Comparison of ENCODE assay signal across 35 cellular contexts in genomic region chr12:118715647-118716046, GRCh38.
A peak's percentile ranks its signal among the peaks of the same experiment; 100 is the strongest.
DNase-seq lines count a peak whose midpoint lies in the region; ATAC-seq, FAIRE-seq and TF ChIP-seq lines count a peak whose summit lies in the region.
"Had no signal": no experiment of that assay in that cellular context is flagged by ENCODE, and none has a peak within 500 bp of the region (broad histone marks: within the 10 kb centered on the region; RNA-seq: fewer than 3 reads in every experiment).

No MANE protein-coding gene starts in this region.

- peaks cover 4% of the 10 kb centered on the region; the same call in 1 of the 2 replicates for H3K9me3 Mint-ChIP-seq in WTC11
- H3K9me3 Mint-ChIP-seq: CD4-positive, alpha-beta T cell had no signal

- H3K9ac ChIP-seq in Karpas-422 (ENCODE audit: low read length) (no peak overlapping the region), K562 (ENCODE audit: insufficient read depth in 1 of 2, low read depth in 2 of 2, low read length in 2 of 2) (no peak overlapping the region)
- H3K9ac ChIP-seq: BLaER1; BLaER1 treated with 17β-estradiol and CSF1 and Interleukin-3, amounts not matched to agents 10 nM and 100 nM had no signal

- intact Hi-C loops in K562 (cut with micrococcal nuclease), result no loop called here

- H3K4me1 ChIP-seq in HEK293 (ENCODE audit: control insufficient read depth, insufficient read depth, low read length), result no peaks in the 10 kb centered on the region
- no peaks in the 10 kb centered on the region for H3K4me1 ChIP-seq in Karpas-422 (ENCODE audit: low read length)
- H3K4me1 ChIP-seq in K562 (replicated peaks in 1 of 2; ENCODE audit: control insufficient read depth in 2 of 2, insufficient read depth in 2 of 2, low read length in 2 of 2), result no peaks in the 10 kb centered on the region
- H3K4me1 ChIP-seq: A549, BE2C had no signal

- no peaks in the 10 kb centered on the region for H3K36me3 Mint-ChIP-seq in WTC11
- H3K36me3 Mint-ChIP-seq: CD14-positive monocyte; CD4-positive, alpha-beta memory T cell; CD4-positive, CD25-positive, alpha-beta regulatory T cell; CD8-positive, alpha-beta memory T cell; CD8-positive, alpha-beta T cell had no signal

- WGBS in K562 (ENCODE audit: insufficient coverage, low coverage, missing lambda C conversion rate), result 3% methylated on average over 2 of the region's 2 CpGs

- H3K4me3 Mint-ChIP-seq in WTC11, result no peak overlapping the region
- H3K4me3 Mint-ChIP-seq: B cell; CD14-positive monocyte; CD4-positive, alpha-beta memory T cell; CD4-positive, alpha-beta T cell; CD4-positive, CD25-positive, alpha-beta regulatory T cell; CD8-positive, alpha-beta memory T cell; CD8-positive, alpha-beta T cell had no signal

- no peak for TF ChIP-seq CTCF in HEK293 (tag by site-specific recombination; IDR thresholded peaks at IDR 0.05)
- no peak for TF ChIP-seq CTCF in K562 (IDR thresholded peaks at IDR 0.05 in 2 of 3, conservative IDR thresholded peaks at IDR 0.05 in 1 of 3; ENCODE audit: insufficient read depth in 2 of 3, low read depth in 1 of 3, low read length in 3 of 3)
- TF ChIP-seq CTCF in WTC11 (IDR thresholded peaks at IDR 0.05), result no peak

- H3K27ac Mint-ChIP-seq in WTC11, result no peak overlapping the region
- H3K27ac Mint-ChIP-seq: B cell; CD14-positive monocyte; CD4-positive, alpha-beta memory T cell; CD4-positive, alpha-beta T cell; CD4-positive, CD25-positive, alpha-beta regulatory T cell; CD8-positive, alpha-beta memory T cell; CD8-positive, alpha-beta T cell had no signal

- in situ Hi-C loops in K562 (cut with MboI), result no loop called here

- H2AFZ ChIP-seq in Karpas-422 (ENCODE audit: low read length) (no peak overlapping the region), K562 (ENCODE audit: low read depth, low read length) (no peak overlapping the region)

- peaks cover 6% of the 10 kb centered on the region for H3K4me1 Mint-ChIP-seq in WTC11
- H3K4me1 Mint-ChIP-seq: B cell; CD14-positive monocyte; CD4-positive, alpha-beta memory T cell; CD4-positive, CD25-positive, alpha-beta regulatory T cell; CD8-positive, alpha-beta memory T cell had no signal

- POLR2A ChIA-PET in HEK293 (lab: Yijun Ruan, JAX), result no interaction called here
- POLR2A ChIA-PET in K562 (lab: Yijun Ruan, JAX), result no interaction called here
- POLR2A ChIA-PET in WTC11 (lab: Charles Lee), result no interaction called here

- peaks cover 3% of the 10 kb centered on the region; the same call in 1 of the 2 replicates for H3K27me3 Mint-ChIP-seq in WTC11 (ENCODE audit: low read depth)
- H3K27me3 Mint-ChIP-seq: B cell; CD4-positive, alpha-beta T cell; CD4-positive, CD25-positive, alpha-beta regulatory T cell had no signal

- TF ChIP-seq POLR2A in K562 (conservative IDR thresholded peaks at IDR 0.05), result no peak

- no peaks in the 10 kb centered on the region for H3K79me2 ChIP-seq in Karpas-422 (ENCODE audit: low read length)
- no peaks in the 10 kb centered on the region for H3K79me2 ChIP-seq in K562 (ENCODE audit: control insufficient read depth, insufficient read depth, low read length)

- CTCF ChIA-PET in HEK293 (lab: Yijun Ruan, JAX) (interaction anchor here (1.1 to 3.2 kb wide), 2 partner anchors 10 to 12 kb away, joined by 3 to 11 read pairs; no protein-coding TSS in a partner anchor), K562 (lab: Yijun Ruan, JAX; ENCODE audit: low intra/inter-chr PET ratio) (no interaction called here), WTC11 (lab: Charles Lee) (interaction anchor here (0.6 to 2.4 kb wide), 3 partner anchors 11 to 113 kb away, joined by 4 to 7 read pairs (median 5); no protein-coding TSS in a partner anchor)

- DNase-seq in Karpas-422, result peak; percentile 44
- no peak for DNase-seq in K562 (ENCODE audit: extremely low read depth in 1 of 4, low spot score in 3 of 4)
- no peak for DNase-seq in mucosa of gallbladder (ENCODE audit: low spot score)
- DNase-seq in WTC11 (ENCODE audit: low spot score), result no peak
- DNase-seq: 8988T; ACHN; AML-193; BE2C; C1 segment of cervical spinal cord; Caco-2; Calu3; CD4-positive, alpha-beta memory T cell; CD4-positive, alpha-beta T cell; CD4-positive, CD25-positive, alpha-beta regulatory T cell; CD8-positive, alpha-beta memory T cell; CD8-positive, alpha-beta T cell; COR-L47; DMS 273 treated with DMSO at 0.1 percent for 48 hours; DMS153; DMS53; DMS79; DMS79 treated with DMSO at 0.1 percent for 48 hours; DND-41; EL had no signal

- H3K9me3 ChIP-seq in HEK293 (ENCODE audit: control insufficient read depth, insufficient read depth, low read depth, low read length), result no peaks in the 10 kb centered on the region
- H3K9me3 ChIP-seq in Karpas-422 (ENCODE audit: low read length), result no peaks in the 10 kb centered on the region
- no peaks in the 10 kb centered on the region for H3K9me3 ChIP-seq in K562 (replicated peaks; ENCODE audit: control insufficient read depth, insufficient read depth, low read depth, low read length)
- H3K9me3 ChIP-seq: A549; BE2C; BLaER1; BLaER1 treated with 17β-estradiol and CSF1 and Interleukin-3, amounts not matched to agents 10 nM and 100 nM; Caco-2 had no signal

- no peaks in the 10 kb centered on the region for H4K20me1 ChIP-seq in Karpas-422 (ENCODE audit: insufficient read depth, low read depth, low read length)
- no peaks in the 10 kb centered on the region for H4K20me1 ChIP-seq in K562 (replicated peaks; ENCODE audit: control insufficient read depth, insufficient read depth, low read length)
- H4K20me1 ChIP-seq: BLaER1; BLaER1 treated with 17β-estradiol and CSF1 and Interleukin-3, amounts not matched to agents 10 nM and 100 nM had no signal

- H3K4me3 ChIP-seq in HEK293 (ENCODE audit: low read depth, low read length) (no peak overlapping the region), Karpas-422 (ENCODE audit: low read length) (no peak overlapping the region), K562 (no peak overlapping the region)
- H3K4me3 ChIP-seq: A549; BLaER1; BLaER1 treated with 17β-estradiol and CSF1 and Interleukin-3, amounts not matched to agents 10 nM and 100 nM had no signal

- BruUV-seq in K562 (replicated peaks; lab: Mats Ljungman, UMichigan), result no TSS peak

- no peak for TF ChIP-seq EP300 in K562 (IDR thresholded peaks at IDR 0.05; ENCODE audit: low read length)

- no peak for TF ChIP-seq RAD21 in K562 (CRISPR knock-in tag; conservative IDR thresholded peaks at IDR 0.05 in 1 of 2, IDR thresholded peaks at IDR 0.05 in 1 of 2)

- ATAC-seq in K562 (no peak), GM19452 (IDR thresholded peaks at IDR 0.05; ENCODE audit: unreplicated experiment) (no peak), WTC11 (no peak)
- ATAC-seq: A549; CD8-positive, alpha-beta T cell had no signal

- no peak overlapping the region for H3K4me2 ChIP-seq in Karpas-422 (ENCODE audit: low read depth, low read length, poor library complexity, severe bottlenecking)
- no peak overlapping the region for H3K4me2 ChIP-seq in K562 (ENCODE audit: insufficient read depth, low read length)
- H3K4me2 ChIP-seq: A549; BLaER1; BLaER1 treated with 17β-estradiol and CSF1 and Interleukin-3, amounts not matched to agents 10 nM and 100 nM had no signal

- no peak overlapping the region for H3K27ac ChIP-seq in HEK293 (ENCODE audit: extremely low read depth, low read depth, low read length)
- H3K27ac ChIP-seq in Karpas-422 (ENCODE audit: low read length), result no peak overlapping the region
- no peak overlapping the region for H3K27ac ChIP-seq in K562 (ENCODE audit: extremely low read depth, low read depth, low read length)
- H3K27ac ChIP-seq: 22Rv1; A549; BLaER1; BLaER1 treated with 17β-estradiol and CSF1 and Interleukin-3, amounts not matched to agents 10 nM and 100 nM; C4-2B had no signal

- no peaks in the 10 kb centered on the region for H3K9me1 ChIP-seq in K562 (ENCODE audit: control insufficient read depth, insufficient read depth, low read length)

- no peak for FAIRE-seq in K562 (lab: Jason Lieb, UNC)
- FAIRE-seq: A204.1, A549, D721Med had no signal

- H3K36me3 ChIP-seq in HEK293 (ENCODE audit: control insufficient read depth in 2 of 2, insufficient read depth in 1 of 2, low read length in 2 of 2) (no peaks in the 10 kb centered on the region), Karpas-422 (ENCODE audit: insufficient read depth, low read length) (no peaks in the 10 kb centered on the region), K562 (ENCODE audit: control insufficient read depth, insufficient read depth, low read length) (no peaks in the 10 kb centered on the region)
- H3K36me3 ChIP-seq: BE2C; BLaER1; BLaER1 treated with 17β-estradiol and CSF1 and Interleukin-3, amounts not matched to agents 10 nM and 100 nM had no signal

- H3K9me2 ChIP-seq in Karpas-422 (replicated peaks; ENCODE audit: insufficient read depth, low read length), result no peaks in the 10 kb centered on the region

- H3K27me3 ChIP-seq in Karpas-422 (ENCODE audit: low read length) (no peaks in the 10 kb centered on the region), K562 (ENCODE audit: control insufficient read depth in 2 of 2, insufficient read depth in 2 of 2, low read length in 2 of 2) (no peaks in the 10 kb centered on the region)
- H3K27me3 ChIP-seq: BE2C; BLaER1; BLaER1 treated with 17β-estradiol and CSF1 and Interleukin-3, amounts not matched to agents 10 nM and 100 nM had no signal

TF ChIP-seq in HEK293, 187 proteins besides CTCF, POLR2A, EP300 and RAD21:
- TF ChIP-seq ZNF791 (tag by site-specific recombination; IDR thresholded peaks at IDR 0.05) (no peak), OVOL3 (tag by site-specific recombination; IDR thresholded peaks at IDR 0.05) (no peak), ZBTB17 (tag by site-specific recombination; IDR thresholded peaks at IDR 0.05) (0 out of 2 replicates have a peak, but pooled peaks have one; percentile 37)

TF ChIP-seq in K562, 482 proteins besides CTCF, POLR2A, EP300 and RAD21 (continues in another document):
- TF ChIP-seq DIDO1 (tag; IDR thresholded peaks at IDR 0.05; ENCODE audit: low read depth) (no peak), ZNF696 (CRISPR knock-in tag; conservative IDR thresholded peaks at IDR 0.05) (no peak), PHF8 (IDR thresholded peaks at IDR 0.05; ENCODE audit: borderline replicate concordance, low read length) (no peak), MIER1 (IDR thresholded peaks at IDR 0.05; ENCODE audit: low read depth) (no peak)

Comparison
In these comparisons a context has a peak if more than half of its experiments do, and no peak if none do; other contexts are left out.
1. Of the 44 proteins assayed by ChIP-seq in both K562 and HEK293: peak only in K562: none; only in HEK293: none; in both: ZBTB17; in neither: 43.